1 cellular context compared by ENCODE assay signal in the genomic region with DNA sequence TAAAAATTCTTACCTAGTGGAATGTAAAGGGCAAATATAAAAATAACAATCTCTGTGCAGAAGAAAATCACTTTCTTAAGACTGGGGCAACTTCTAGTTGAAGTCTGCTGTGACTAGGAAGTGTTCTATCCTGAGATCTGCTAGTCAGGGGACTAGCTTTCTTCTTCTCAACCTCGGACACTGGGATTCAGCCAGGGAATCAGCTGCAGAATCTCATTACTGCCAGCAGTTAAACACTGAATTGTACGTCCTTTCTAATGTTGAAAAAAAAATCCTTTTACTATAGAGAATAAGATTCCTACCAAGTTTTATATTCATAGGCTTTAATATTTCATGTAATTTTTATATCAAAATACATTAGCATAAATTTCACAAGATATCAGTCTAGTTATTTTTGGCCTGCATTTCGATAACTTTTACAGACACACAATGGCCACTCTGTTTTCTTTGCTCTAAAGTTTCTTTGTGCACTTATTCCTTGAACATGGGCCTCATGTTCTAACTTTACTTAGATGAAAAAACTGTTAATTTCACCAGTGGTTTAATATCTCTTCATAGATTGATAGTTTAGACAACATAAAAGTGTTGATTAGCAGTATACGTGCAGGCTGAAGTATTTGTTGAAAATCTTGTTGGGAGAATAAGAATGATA.
TF ChIP-seq lines count a peak whose summit lies in the region.

No MANE protein-coding gene starts in this region.

TF ChIP-seq in GM23338, 12 proteins besides CTCF, POLR2A, EP300 and RAD21:
- TF ChIP-seq EZH2phosphoT487 (IDR thresholded peaks at IDR 0.05; ENCODE audit: unreplicated experiment) (no peak), JUNB (IDR thresholded peaks at IDR 0.05; ENCODE audit: unreplicated experiment) (no peak), STAT1 (IDR thresholded peaks at IDR 0.05; ENCODE audit: unreplicated experiment) (no peak), ZNF114 (CRISPR knock-in tag; IDR thresholded peaks at IDR 0.05) (no peak), CREB1 (CRISPR knock-in tag; IDR thresholded peaks at IDR 0.05; ENCODE audit: low read depth) (no peak), POLR2AphosphoS5 (IDR thresholded peaks at IDR 0.05; ENCODE audit: low read depth) (no peak), ZNF331 (CRISPR knock-in tag; IDR thresholded peaks at IDR 0.05; ENCODE audit: low read depth) (no peak)
- TF ChIP-seq, protein P1, sequence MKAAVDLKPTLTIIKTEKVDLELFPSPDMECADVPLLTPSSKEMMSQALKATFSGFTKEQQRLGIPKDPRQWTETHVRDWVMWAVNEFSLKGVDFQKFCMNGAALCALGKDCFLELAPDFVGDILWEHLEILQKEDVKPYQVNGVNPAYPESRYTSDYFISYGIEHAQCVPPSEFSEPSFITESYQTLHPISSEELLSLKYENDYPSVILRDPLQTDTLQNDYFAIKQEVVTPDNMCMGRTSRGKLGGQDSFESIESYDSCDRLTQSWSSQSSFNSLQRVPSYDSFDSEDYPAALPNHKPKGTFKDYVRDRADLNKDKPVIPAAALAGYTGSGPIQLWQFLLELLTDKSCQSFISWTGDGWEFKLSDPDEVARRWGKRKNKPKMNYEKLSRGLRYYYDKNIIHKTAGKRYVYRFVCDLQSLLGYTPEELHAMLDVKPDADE (IDR thresholded peaks at IDR 0.05): no peak
